Comparison of ENCODE assay signal across 22 cellular contexts in genomic region chr20:44021900-44022299, GRCh38.
"Had no signal": no experiment of that assay in that cellular context is flagged by ENCODE, and none has a peak within 500 bp of the region (broad histone marks: within the 10 kb centered on the region; RNA-seq: fewer than 3 reads in every experiment).

No MANE protein-coding gene starts in this region.

- H3K27me3 ChIP-seq: ascending aorta, body of pancreas, SJCRH30 had no signal

- H3K27ac Mint-ChIP-seq: activated naive CD4-positive, alpha-beta T cell treated with anti-CD3 and anti-CD28 coated beads, Interleukin-2, amount 50 U/mL, for 72 hours; activated naive CD8-positive, alpha-beta T cell treated with anti-CD3 and anti-CD28 coated beads, Interleukin-2, amount 50 U/mL, for 24 hours had no signal

- H3K9me3 ChIP-seq: ascending aorta, body of pancreas, SJCRH30, SK-N-SH had no signal

- H3K36me3 Mint-ChIP-seq: activated naive CD4-positive, alpha-beta T cell treated with anti-CD3 and anti-CD28 coated beads, Interleukin-2, amount 50 U/mL, for 72 hours had no signal

- H3K4me1 ChIP-seq: body of pancreas had no signal

- ATAC-seq: activated CD4-positive, CD25-positive, alpha-beta regulatory T cell treated with anti-CD3 and anti-CD28 coated beads, Interleukin-2, amount 50 U/mL, for 24 hours; activated naive CD8-positive, alpha-beta T cell treated with anti-CD3 and anti-CD28 coated beads, Interleukin-2, amount 50 U/mL, for 24 hours; body of pancreas; PC-3 had no signal

- H3K36me3 ChIP-seq: ascending aorta, SJCRH30 had no signal

- H3K9me3 Mint-ChIP-seq: activated naive CD4-positive, alpha-beta T cell treated with anti-CD3 and anti-CD28 coated beads, Interleukin-2, amount 50 U/mL, for 72 hours; activated naive CD8-positive, alpha-beta T cell treated with anti-CD3 and anti-CD28 coated beads, Interleukin-2, amount 50 U/mL, for 24 hours; central memory CD8-positive, alpha-beta T cell had no signal

- H3K4me3 ChIP-seq: ascending aorta, body of pancreas, SJCRH30 had no signal

- H3K4me3 Mint-ChIP-seq: activated naive CD8-positive, alpha-beta T cell treated with anti-CD3 and anti-CD28 coated beads, Interleukin-2, amount 50 U/mL, for 24 hours; central memory CD8-positive, alpha-beta T cell had no signal

- H3K27ac ChIP-seq: ascending aorta, body of pancreas, SJCRH30 had no signal

- DNase-seq: activated CD4-positive, alpha-beta T cell treated with anti-CD3 and anti-CD28 coated beads for 4 hours; activated naive CD4-positive, alpha-beta T cell treated with Interleukin-2 at 50 U/mL for 16 hours; activated naive CD8-positive, alpha-beta T cell treated with anti-CD3 and anti-CD28 coated beads, Interleukin-2, amount 50 U/mL, for 24 hours; activated T-cell treated with anti-CD3 and anti-CD28 coated beads, Interleukin-2, amount 50 U/mL, for 1 hour; amniotic stem cell; KBM-7; NCI-H1048; NCI-H146; NCI-H187 treated with DMSO at 0.1 percent for 48 hours; NCI-H2081 treated with DMSO at 0.1 percent for 48 hours; NCI-H446; NCI-H524; PC-3; Right ventricle myocardium superior; SJCRH30; SK-N-SH; SW 1271 had no signal
